Comparison of ENCODE assay signal across 11 cellular contexts in genomic region chr14:93120952-93121834, GRCh38.
"Had no signal": no experiment of that assay in that cellular context is flagged by ENCODE, and none has a peak within 500 bp of the region (broad histone marks: within the 10 kb centered on the region; RNA-seq: fewer than 3 reads in every experiment).

No MANE protein-coding gene starts in this region.

- H3K9me3 Mint-ChIP-seq: activated naive CD8-positive, alpha-beta T cell treated with anti-CD3 and anti-CD28 coated beads, Interleukin-2, amount 50 U/mL, for 24 hours; memory B cell; nephron progenitor cell had no signal

- H3K27me3 Mint-ChIP-seq: activated naive CD8-positive, alpha-beta T cell treated with anti-CD3 and anti-CD28 coated beads, Interleukin-2, amount 50 U/mL, for 24 hours; memory B cell had no signal

- DNase-seq: activated naive CD4-positive, alpha-beta T cell treated with Interleukin-2 at 50 U/mL for 16 hours; activated naive CD8-positive, alpha-beta T cell treated with anti-CD3 and anti-CD28 coated beads, Interleukin-2, amount 50 U/mL, for 24 hours; heart right ventricle; nephron progenitor cell; spleen; stimulated activated CD4-positive, alpha-beta T cell treated with anti-CD3 and anti-CD28 coated beads, Interleukin-2, amount 100 ng/mL, for 24 hours; stimulated activated naive CD8-positive, alpha-beta T cell treated with anti-CD3 and anti-CD28 coated beads, Interleukin-15, Interleukin-2, amounts not matched to agents 100 U/mL and 50 U/mL, for 24 hours had no signal

- H3K27ac ChIP-seq: ascending aorta, heart right ventricle, spleen had no signal

- ATAC-seq: activated naive CD8-positive, alpha-beta T cell treated with anti-CD3 and anti-CD28 coated beads, Interleukin-2, amount 50 U/mL, for 24 hours; left lobe of liver; sciatic nerve; stimulated activated naive CD8-positive, alpha-beta T cell treated with anti-CD3 and anti-CD28 coated beads, Interleukin-15, Interleukin-2, amounts not matched to agents 100 U/mL and 50 U/mL, for 24 hours had no signal

- H3K4me1 Mint-ChIP-seq: memory B cell had no signal

- H3K27me3 ChIP-seq: ascending aorta, heart right ventricle, spleen had no signal

- H3K27ac Mint-ChIP-seq: activated naive CD8-positive, alpha-beta T cell treated with anti-CD3 and anti-CD28 coated beads, Interleukin-2, amount 50 U/mL, for 24 hours; memory B cell; nephron progenitor cell had no signal

- H3K36me3 Mint-ChIP-seq: memory B cell had no signal

- H3K4me3 Mint-ChIP-seq: activated naive CD8-positive, alpha-beta T cell treated with anti-CD3 and anti-CD28 coated beads, Interleukin-2, amount 50 U/mL, for 24 hours; memory B cell; nephron progenitor cell had no signal

- H3K9me3 ChIP-seq: ascending aorta, heart right ventricle, spleen had no signal
